31 cellular contexts compared by ENCODE assay signal in genomic region chrX:136347706-136348105, GRCh38. TPM values are rescaled to one million over a fixed set of nuclear protein-coding genes. Genes with fewer than 3 reads are reported as not detected.
"Had no signal": no experiment of that assay in that cellular context is flagged by ENCODE, and none has a peak within 500 bp of the region (broad histone marks: within the 10 kb centered on the region; RNA-seq: fewer than 3 reads in every experiment).

No MANE protein-coding gene starts in this region.

- H3K4me1 Mint-ChIP-seq: memory B cell; naive thymus-derived CD4-positive, alpha-beta T cell; stimulated activated memory B cell treated with anti-CD40 and anti-IgM and Interleukin-4, amounts not matched to agents 10 μg/mL and 1 μg/mL and 100 μg/mL, for 72 hours; stimulated activated naive CD8-positive, alpha-beta T cell treated with anti-CD3 and anti-CD28 coated beads, Interleukin-15, amount 100 ng/mL, for 72 hours had no signal

- H3K9me3 ChIP-seq: left lung, mucosa of descending colon, ovary, right atrium auricular region, right lobe of liver, tibial nerve, vagina had no signal

- H3K4me1 ChIP-seq: left lung, right atrium auricular region, right lobe of liver, tibial nerve, vagina had no signal

- H3K27ac ChIP-seq: hepatocyte, left lung, ovary, right atrium auricular region, right lobe of liver, tibial nerve, vagina had no signal

- H3K36me3 Mint-ChIP-seq: memory B cell; naive thymus-derived CD4-positive, alpha-beta T cell; natural killer cell treated with Interleukin-12 subunit alpha and Interleukin-12 subunit beta and Interleukin-15 and Interleukin-18, amount 100 ng/mL, for 72 hours; stimulated activated memory B cell treated with anti-CD40 and anti-IgM and Interleukin-4, amounts not matched to agents 10 μg/mL and 1 μg/mL and 100 μg/mL, for 72 hours; type B pancreatic cell had no signal

- H3K27me3 Mint-ChIP-seq: progenitor cell of endocrine pancreas; stimulated activated naive CD8-positive, alpha-beta T cell treated with anti-CD3 and anti-CD28 coated beads, Interleukin-15, amount 100 ng/mL, for 72 hours had no signal

- H3K36me3 ChIP-seq: left lung, ovary, right atrium auricular region, right lobe of liver, tibial nerve, vagina had no signal

- ATAC-seq: left colon; left lung; mucosa of descending colon; naive thymus-derived CD4-positive, alpha-beta T cell; natural killer cell treated with Interleukin-12 subunit alpha and Interleukin-12 subunit beta and Interleukin-15 and Interleukin-18, amount 100 ng/mL, for 72 hours; right lobe of liver; stimulated activated memory B cell treated with anti-CD40 and anti-IgM and Interleukin-4, amounts not matched to agents 10 μg/mL and 1 μg/mL and 100 μg/mL, for 72 hours; stimulated activated naive CD8-positive, alpha-beta T cell treated with anti-CD3 and anti-CD28 coated beads, Interleukin-15, amount 100 ng/mL, for 72 hours had no signal

- H3K27ac Mint-ChIP-seq: memory B cell; naive thymus-derived CD4-positive, alpha-beta T cell; natural killer cell treated with Interleukin-12 subunit alpha and Interleukin-12 subunit beta and Interleukin-15 and Interleukin-18, amount 100 ng/mL, for 72 hours; progenitor cell of endocrine pancreas; stimulated activated memory B cell treated with anti-CD40 and anti-IgM and Interleukin-4, amounts not matched to agents 10 μg/mL and 1 μg/mL and 100 μg/mL, for 72 hours; type B pancreatic cell had no signal

- DNase-seq: islet precursor cell; left colon; left lung; midbrain; mucosa of descending colon; naive thymus-derived CD4-positive, alpha-beta T cell; ovary; right lobe of liver; stimulated activated CD4-positive, alpha-beta T cell treated with anti-CD3 and anti-CD28 coated beads, Interleukin-1b, Interleukin-23, amount 100 ng/mL, for 48 hours; stimulated activated CD4-positive, alpha-beta T cell treated with anti-CD3 and anti-CD28 coated beads, Interleukin-2, amount 100 ng/mL, for 48 hours; stimulated activated CD4-positive, alpha-beta T cell treated with anti-CD3 and anti-CD28 coated beads, Interleukin-4, amount 100 ng/mL, for 4 hours; stimulated activated CD8-positive, alpha-beta memory T cell treated with anti-CD3 and anti-CD28 coated beads, Interleukin-4, amount 100 ng/mL, for 48 hours; stimulated activated naive CD4-positive, alpha-beta T cell treated with Interleukin-2 at 50 U/mL for 16 hours; stimulated activated naive CD8-positive, alpha-beta T cell treated with anti-CD3 and anti-CD28 coated beads, Interleukin-15, amount 100 ng/mL, for 72 hours; substantia nigra had no signal

- H3K9me3 Mint-ChIP-seq: memory B cell; natural killer cell treated with Interleukin-12 subunit alpha and Interleukin-12 subunit beta and Interleukin-15 and Interleukin-18, amount 100 ng/mL, for 72 hours; stimulated activated memory B cell treated with anti-CD40 and anti-IgM and Interleukin-4, amounts not matched to agents 10 μg/mL and 1 μg/mL and 100 μg/mL, for 72 hours; stimulated activated naive CD8-positive, alpha-beta T cell treated with anti-CD3 and anti-CD28 coated beads, Interleukin-15, amount 100 ng/mL, for 72 hours had no signal

- H3K27me3 ChIP-seq: hepatocyte, left lung, ovary, right atrium auricular region, right lobe of liver, tibial nerve, vagina had no signal

- H3K4me3 Mint-ChIP-seq: memory B cell; naive thymus-derived CD4-positive, alpha-beta T cell; natural killer cell treated with Interleukin-12 subunit alpha and Interleukin-12 subunit beta and Interleukin-15 and Interleukin-18, amount 100 ng/mL, for 72 hours; stimulated activated memory B cell treated with anti-CD40 and anti-IgM and Interleukin-4, amounts not matched to agents 10 μg/mL and 1 μg/mL and 100 μg/mL, for 72 hours; stimulated activated naive CD8-positive, alpha-beta T cell treated with anti-CD3 and anti-CD28 coated beads, Interleukin-15, amount 100 ng/mL, for 72 hours; type B pancreatic cell had no signal

- H3K4me3 ChIP-seq: hepatocyte, left lung, lung, mucosa of descending colon, ovary, right atrium auricular region, right lobe of liver, smooth muscle cell, tibial nerve, vagina had no signal

RNA-seq across cellular contexts. Expression of gene ADGRG4, which starts 46.9 kb away (rescaled TPM):
- total RNA-seq: kidney epithelial cell; liver; myocyte; naive thymus-derived CD4-positive, alpha-beta T cell; natural killer cell treated with Interleukin-12 subunit alpha and Interleukin-12 subunit beta and Interleukin-15 and Interleukin-18, amount 100 ng/mL, for 72 hours; pulmonary artery endothelial cell; right atrium auricular region; smooth muscle cell; temporal lobe had no signal
